In genomic region chr1:90507173-90507572, GRCh38 we compare ENCODE assay signal across 10 cellular contexts.
"Had no signal": no experiment of that assay in that cellular context is flagged by ENCODE, and none has a peak within 500 bp of the region (broad histone marks: within the 10 kb centered on the region; RNA-seq: fewer than 3 reads in every experiment).

No MANE protein-coding gene starts in this region.

- H3K36me3 ChIP-seq: HAP-1 had no signal

- H3K4me3 ChIP-seq: GM23248, HAP-1, K562 had no signal

- H3K27ac ChIP-seq: GM23248 had no signal

- DNase-seq: GM23248, GOT3, H7, HFFc6, IMR-90, KG1 had no signal

- H2AFZ ChIP-seq: GM23248 had no signal

- H3K9me3 ChIP-seq: HAP-1 had no signal

- ATAC-seq: HCT116, K562 had no signal

- FAIRE-seq: HTR-8/SVneo, K562 had no signal

- H3K9ac ChIP-seq: GM23248 had no signal
